Comparison of ENCODE assay signal across 8 cellular contexts in genomic region chrY:12661974-12662670, GRCh38. TPM values are rescaled to one million over a fixed set of nuclear protein-coding genes. Genes with fewer than 3 reads are reported as not detected.
DNase-seq lines count a peak whose midpoint lies in the region; ATAC-seq and TF ChIP-seq lines count a peak whose summit lies in the region.

No MANE protein-coding gene starts in this region.

- TF ChIP-seq CTCF in GM12864 (IDR thresholded peaks at IDR 0.05; ENCODE audit: low read depth, low read length, missing control alignments) (no peak), vagina (IDR thresholded peaks at IDR 0.05) (no peak), coronary artery (IDR thresholded peaks at IDR 0.05) (no peak)

- ATAC-seq in stimulated activated naive CD8-positive, alpha-beta T cell treated with anti-CD3 and anti-CD28 coated beads, Interleukin-15, Interleukin-2, amounts not matched to agents 100 U/mL and 50 U/mL, for 24 hours: peak; percentile 88
- no peak for ATAC-seq in HG03095 (IDR thresholded peaks at IDR 0.05; ENCODE audit: unreplicated experiment)

- peaks cover 6% of the 10 kb centered on the region; the same call in 1 of the 2 replicates for H3K4me1 ChIP-seq in HUES64 (ENCODE audit: insufficient read depth, low read length)
- H3K4me1 ChIP-seq in vagina: no peaks in the 10 kb centered on the region

- peaks cover 15% of the 10 kb centered on the region for H3K4me1 Mint-ChIP-seq in activated T-helper 2 cell treated with anti-CD3 and anti-CD28 coated beads, Interferon-gamma antibody, Interleukin-2, Interleukin-4, amounts not matched to agents 10 μg/mL and 5 μg/mL and 100 μg/mL, durations not matched to agents 14 hours and 24 hours and 36 hours (ENCODE audit: low read depth)

- H3K36me3 ChIP-seq in HUES64 (ENCODE audit: insufficient read depth, low read length): peaks cover 28% of the 10 kb centered on the region
- no peaks in the 10 kb centered on the region for H3K36me3 ChIP-seq in vagina

- WGBS in HUES64: under 1% methylated on average over 26 of the region's 32 CpGs

- H3K27ac ChIP-seq in HUES64 (ENCODE audit: low read depth, low read length) (peak overlapping the region; percentile 87), vagina (no peak overlapping the region), coronary artery (no peak overlapping the region)

- DNase-seq in GM12864 (ENCODE audit: low read depth): peak; percentile 42
- peak; percentile 55 for DNase-seq in activated T-helper 2 cell treated with anti-CD3 and anti-CD28 coated beads, Interferon-gamma antibody, Interleukin-2, Interleukin-4, amounts not matched to agents 10 μg/mL and 5 μg/mL and 100 μg/mL, durations not matched to agents 14 hours and 24 hours and 36 hours (ENCODE audit: low spot score)
- peak; percentile 72 for DNase-seq in iPS-NIHi11 (ENCODE audit: low spot score)
- peak; percentile 75 for DNase-seq in stimulated activated naive CD8-positive, alpha-beta T cell treated with anti-CD3 and anti-CD28 coated beads, Interleukin-15, Interleukin-2, amounts not matched to agents 100 U/mL and 50 U/mL, for 24 hours
- no peak for DNase-seq in vagina (ENCODE audit: extremely low spot score in 2 of 2)
- DNase-seq in coronary artery (ENCODE audit: low spot score): no peak

- peaks cover 19% of the 10 kb centered on the region for H3K36me3 Mint-ChIP-seq in activated T-helper 2 cell treated with anti-CD3 and anti-CD28 coated beads, Interferon-gamma antibody, Interleukin-2, Interleukin-4, amounts not matched to agents 10 μg/mL and 5 μg/mL and 100 μg/mL, durations not matched to agents 14 hours and 24 hours and 36 hours (ENCODE audit: low read depth)

- H3K4me3 Mint-ChIP-seq in activated T-helper 2 cell treated with anti-CD3 and anti-CD28 coated beads, Interferon-gamma antibody, Interleukin-2, Interleukin-4, amounts not matched to agents 10 μg/mL and 5 μg/mL and 100 μg/mL, durations not matched to agents 14 hours and 24 hours and 36 hours (ENCODE audit: low read depth): peak overlapping the region; percentile 97

- H3K4me3 ChIP-seq in GM12864 (ENCODE audit: low read depth, low read length) (peak overlapping the region; percentile 71), HUES64 (ENCODE audit: low read length) (peak overlapping the region; percentile 99), vagina (no peak overlapping the region), coronary artery (no peak overlapping the region)

- peak overlapping the region; percentile 92 for H3K9ac ChIP-seq in HUES64 (ENCODE audit: low read depth, low read length)

- intact Hi-C loops in activated T-helper 2 cell treated with anti-CD3 and anti-CD28 coated beads, Interferon-gamma antibody, Interleukin-2, Interleukin-4, amounts not matched to agents 10 μg/mL and 5 μg/mL and 100 μg/mL, durations not matched to agents 14 hours and 24 hours and 36 hours (cut with micrococcal nuclease): loop anchor here (1.0 to 10.0 kb wide), 3 partner anchors 71 to 683 kb away; no protein-coding TSS in a partner anchor
- intact Hi-C loops in vagina (cut with DNase I): no loop called here

- H3K27me3 Mint-ChIP-seq in activated T-helper 2 cell treated with anti-CD3 and anti-CD28 coated beads, Interferon-gamma antibody, Interleukin-2, Interleukin-4, amounts not matched to agents 10 μg/mL and 5 μg/mL and 100 μg/mL, durations not matched to agents 14 hours and 24 hours and 36 hours (ENCODE audit: low read depth): no peaks in the 10 kb centered on the region

- H3K27ac Mint-ChIP-seq in activated T-helper 2 cell treated with anti-CD3 and anti-CD28 coated beads, Interferon-gamma antibody, Interleukin-2, Interleukin-4, amounts not matched to agents 10 μg/mL and 5 μg/mL and 100 μg/mL, durations not matched to agents 14 hours and 24 hours and 36 hours: peak overlapping the region; percentile 97

- H3K9me3 Mint-ChIP-seq in activated T-helper 2 cell treated with anti-CD3 and anti-CD28 coated beads, Interferon-gamma antibody, Interleukin-2, Interleukin-4, amounts not matched to agents 10 μg/mL and 5 μg/mL and 100 μg/mL, durations not matched to agents 14 hours and 24 hours and 36 hours: no peaks in the 10 kb centered on the region

- H3K9me3 ChIP-seq in HUES64 (ENCODE audit: insufficient read depth, low read depth, low read length): no peaks in the 10 kb centered on the region
- H3K9me3 ChIP-seq in vagina: no peaks in the 10 kb centered on the region

- no peak for TF ChIP-seq POLR2A in vagina (IDR thresholded peaks at IDR 0.05)

- H3K27me3 ChIP-seq in HUES64 (ENCODE audit: insufficient read depth, low read length) (no peaks in the 10 kb centered on the region), vagina (no peaks in the 10 kb centered on the region)

RNA-seq across cellular contexts. Expression of gene USP9Y, which starts 38.9 kb away (rescaled TPM):
- polyA plus RNA-seq in HUES64 (2013, experiment 1 of 2): 15.8 TPM
- 18.4 TPM for polyA plus RNA-seq in HUES64 (2013, experiment 2 of 2)
- 10.8 and 13.6 TPM in 2 replicates for total RNA-seq in activated T-helper 2 cell treated with anti-CD3 and anti-CD28 coated beads, Interferon-gamma antibody, Interleukin-2, Interleukin-4, amounts not matched to agents 10 μg/mL and 5 μg/mL and 100 μg/mL, durations not matched to agents 14 hours and 24 hours and 36 hours
- not detected for total RNA-seq in vagina

Comparison
In these comparisons a context has a peak if more than half of its experiments do, and no peak if none do; other contexts are left out.
1. DNase-seq: peak in GM12864 (single experiment), activated T-helper 2 cell treated with anti-CD3 and anti-CD28 coated beads, Interferon-gamma antibody, Interleukin-2, Interleukin-4, amounts not matched to agents 10 μg/mL and 5 μg/mL and 100 μg/mL, durations not matched to agents 14 hours and 24 hours and 36 hours (single experiment), iPS-NIHi11 (single experiment) and stimulated activated naive CD8-positive, alpha-beta T cell treated with anti-CD3 and anti-CD28 coated beads, Interleukin-15, Interleukin-2, amounts not matched to agents 100 U/mL and 50 U/mL, for 24 hours (single experiment); none in vagina (0 of 2) and coronary artery (single experiment).
2. H3K4me3 ChIP-seq: peak in GM12864 (single experiment) and HUES64 (single experiment); none in vagina (0 of 2) and coronary artery (single experiment).